ENCODE assay signal across 8 cellular contexts in genomic region chr11:16739326-16739875, GRCh38. TPM values are rescaled to one million over a fixed set of nuclear protein-coding genes. Genes with fewer than 3 reads are reported as not detected.
A peak's percentile ranks its signal among the peaks of the same experiment; 100 is the strongest.
DNase-seq lines count a peak whose midpoint lies in the region; ATAC-seq and TF ChIP-seq lines count a peak whose summit lies in the region.

No MANE protein-coding gene starts in this region.

- no peaks in the 10 kb centered on the region for H3K27me3 ChIP-seq in OCI-LY1 (ENCODE audit: insufficient read depth, low read length)
- H3K27me3 ChIP-seq in gastrocnemius medialis, result no peaks in the 10 kb centered on the region

- H3K4me1 ChIP-seq in OCI-LY1 (ENCODE audit: insufficient read depth, low read length, severe bottlenecking) (peaks cover 31% of the 10 kb centered on the region), gastrocnemius medialis (peaks cover 45 to 51% of the 10 kb centered on the region in 2 donors)

- TF ChIP-seq CTCF in GM12875 (IDR thresholded peaks at IDR 0.05; ENCODE audit: borderline replicate concordance, insufficient read depth, low read depth, low read length) (no peak), OCI-LY1 (IDR thresholded peaks at IDR 0.05; ENCODE audit: low read length) (no peak), fibroblast of villous mesenchyme (IDR thresholded peaks at IDR 0.05; ENCODE audit: insufficient read depth, low read depth, low read length) (no peak), gastrocnemius medialis (IDR thresholded peaks at IDR 0.05 in 4 of 5, conservative IDR thresholded peaks at IDR 0.05 in 1 of 5) (no peak)

- no peak for TF ChIP-seq POLR2A in gastrocnemius medialis (IDR thresholded peaks at IDR 0.05)

- in situ Hi-C loops in gastrocnemius medialis (cut with MboI; ENCODE audit: low sequenced_read_pairs in 4 of 4), result no loop called here

- intact Hi-C loops in gastrocnemius medialis (cut with DNase I; ENCODE audit: low total_unique reads), result loop anchor here (2.0 to 5.0 kb wide), 3 partner anchors 338 to 947 kb away; partner anchors contain the start of gene RPS13

- H3K9ac ChIP-seq in OCI-LY1 (ENCODE audit: low read length), result peak overlapping the region; percentile 87

- peak; percentile 28 for DNase-seq in fibroblast of villous mesenchyme (ENCODE audit: low read depth)
- no peak for DNase-seq in gastrocnemius medialis
- no peak for DNase-seq in ecto neural progenitor cell (ENCODE audit: low spot score)
- DNase-seq in NOMO-1 (lab: John Stamatoyannopoulos, UW; ENCODE audit: unreplicated experiment in 2 of 2), result no peak
- no peak for DNase-seq in NCI-H187 (lab: John Stamatoyannopoulos, UW)

- H2AFZ ChIP-seq in OCI-LY1 (ENCODE audit: low read length), result no peak overlapping the region

- H3K9me2 ChIP-seq in OCI-LY1 (ENCODE audit: low read depth, low read length), result no peaks in the 10 kb centered on the region

- H3K79me2 ChIP-seq in OCI-LY1 (ENCODE audit: insufficient read depth, low read length), result peaks cover 57% of the 10 kb centered on the region

- no peaks in the 10 kb centered on the region for H3F3A ChIP-seq in OCI-LY1 (ENCODE audit: insufficient read depth, low read length)

- H3K36me3 ChIP-seq in OCI-LY1 (ENCODE audit: insufficient read depth, low read length), result peaks cover 36% of the 10 kb centered on the region
- H3K36me3 ChIP-seq in gastrocnemius medialis, result no peaks in the 10 kb centered on the region

- H3K9me3 ChIP-seq in OCI-LY1 (ENCODE audit: low read length), result no peaks in the 10 kb centered on the region
- H3K9me3 ChIP-seq in gastrocnemius medialis, result no peaks in the 10 kb centered on the region

- peak overlapping the region; percentile 84 for H3K4me2 ChIP-seq in OCI-LY1 (ENCODE audit: low read length)

- no peaks in the 10 kb centered on the region for H4K20me1 ChIP-seq in OCI-LY1 (ENCODE audit: insufficient read depth, low read length)

- peak overlapping the region; percentile 85 for H3K4me3 ChIP-seq in GM12875 (ENCODE audit: low read depth, low read length)
- peak overlapping the region; percentile 77 for H3K4me3 ChIP-seq in OCI-LY1 (ENCODE audit: low read depth, low read length, poor library complexity, severe bottlenecking)
- peak overlapping the region; percentile 70 for H3K4me3 ChIP-seq in fibroblast of villous mesenchyme (ENCODE audit: low read depth, low read length)
- peak overlapping the region; percentile 78 to 91 (median 87) for H3K4me3 ChIP-seq in gastrocnemius medialis

- H3K27ac ChIP-seq in OCI-LY1 (ENCODE audit: low read depth, low read length, poor library complexity, severe bottlenecking) (peak overlapping the region; percentile 55), gastrocnemius medialis (peak overlapping the region; percentile 94 to 97 (median 94))

- ATAC-seq in gastrocnemius medialis (peak in 1 of 2 donors; percentile 11), HG03039 (IDR thresholded peaks at IDR 0.05; ENCODE audit: unreplicated experiment) (no peak)

RNA-seq across cellular contexts. Expression of gene C11orf58, which starts 1.0 kb away (rescaled TPM):
- total RNA-seq in fibroblast of villous mesenchyme (181 and 184 TPM in 2 replicates), gastrocnemius medialis (100 to 1,000 TPM; 103 to 170 (median 134) TPM)
